In genomic region chr2:174336403-174337336, GRCh38 we compare ENCODE assay signal across 1 cellular context.
TF ChIP-seq lines count a peak whose summit lies in the region.

No MANE protein-coding gene starts in this region.

TF ChIP-seq in HepG2, 621 proteins besides CTCF, POLR2A, EP300 and RAD21 (continued from another document and continues in another):
- peak; percentile 61 for TF ChIP-seq PATZ1 (CRISPR knock-in tag; IDR thresholded peaks at IDR 0.05)
- TF ChIP-seq ZNF672 (CRISPR knock-in tag; IDR thresholded peaks at IDR 0.05): 0 out of 2 replicates have a peak, but pooled peaks have one; percentile 24
- TF ChIP-seq ZSCAN22 (CRISPR knock-in tag; IDR thresholded peaks at IDR 0.05): no peak
- no peak for TF ChIP-seq ZMAT5 (CRISPR knock-in tag; IDR thresholded peaks at IDR 0.05; ENCODE audit: borderline replicate concordance, low read depth)
- no peak for TF ChIP-seq ZSCAN21 (CRISPR knock-in tag; IDR thresholded peaks at IDR 0.05; ENCODE audit: borderline replicate concordance)
- no peak; the same call in 1 of the 2 replicates for TF ChIP-seq NR1H2 (CRISPR knock-in tag; IDR thresholded peaks at IDR 0.05; ENCODE audit: borderline replicate concordance, low read depth)
- TF ChIP-seq ZNF430 (CRISPR knock-in tag; IDR thresholded peaks at IDR 0.05): no peak
- TF ChIP-seq CCAR2 (optimal IDR thresholded peaks at IDR 0.05; ENCODE audit: low read depth, low read length): no peak
- no peak for TF ChIP-seq KDM4B (CRISPR knock-in tag; IDR thresholded peaks at IDR 0.05)
- TF ChIP-seq ZBTB7A (CRISPR knock-in tag; IDR thresholded peaks at IDR 0.05): 0 out of 2 replicates have a peak, but pooled peaks have one; percentile 59
- no peak for TF ChIP-seq LBX2 (CRISPR knock-in tag; IDR thresholded peaks at IDR 0.05; ENCODE audit: borderline replicate concordance)
- TF ChIP-seq ZNF264 (CRISPR knock-in tag; IDR thresholded peaks at IDR 0.05): no peak
- no peak for TF ChIP-seq ZNF720 (CRISPR knock-in tag; IDR thresholded peaks at IDR 0.05)
- TF ChIP-seq MEIS2 (CRISPR knock-in tag; IDR thresholded peaks at IDR 0.05): no peak
- TF ChIP-seq CAMTA2 (CRISPR knock-in tag; IDR thresholded peaks at IDR 0.05; ENCODE audit: borderline replicate concordance): no peak
- TF ChIP-seq THAP11 (CRISPR knock-in tag; IDR thresholded peaks at IDR 0.05): 0 out of 2 replicates have a peak, but pooled peaks have one; percentile 30
- no peak for TF ChIP-seq CBX2 (IDR thresholded peaks at IDR 0.05; ENCODE audit: low read depth, low read length)
- TF ChIP-seq CBX2 (CRISPR knock-in tag; IDR thresholded peaks at IDR 0.05; ENCODE audit: low read depth): no peak; the same call in 1 of the 2 replicates
- TF ChIP-seq ZNF225 (CRISPR knock-in tag; IDR thresholded peaks at IDR 0.05): peak; percentile 58; the same call in 1 of the 2 replicates
- no peak for TF ChIP-seq ZNF577 (CRISPR knock-in tag; IDR thresholded peaks at IDR 0.05; ENCODE audit: borderline replicate concordance, low read depth)
- TF ChIP-seq ZHX1 (CRISPR knock-in tag; IDR thresholded peaks at IDR 0.05; ENCODE audit: low read depth): no peak
- no peak for TF ChIP-seq IKZF1 (IDR thresholded peaks at IDR 0.05)
- no peak for TF ChIP-seq YEATS4 (CRISPR knock-in tag; IDR thresholded peaks at IDR 0.05; ENCODE audit: borderline replicate concordance)
- TF ChIP-seq SIX4 (CRISPR knock-in tag; IDR thresholded peaks at IDR 0.05): no peak
- no peak for TF ChIP-seq ZNF3 (CRISPR knock-in tag; IDR thresholded peaks at IDR 0.05)
- TF ChIP-seq ZNF629 (CRISPR knock-in tag; conservative IDR thresholded peaks at IDR 0.05): no peak
- no peak for TF ChIP-seq CENPX (CRISPR knock-in tag; IDR thresholded peaks at IDR 0.05)
- TF ChIP-seq ZNF776 (CRISPR knock-in tag; IDR thresholded peaks at IDR 0.05): peak; percentile 97
- peak; percentile 65; the same call in 1 of the 2 replicates for TF ChIP-seq ZNF558 (CRISPR knock-in tag; IDR thresholded peaks at IDR 0.05; ENCODE audit: borderline replicate concordance)
- no peak for TF ChIP-seq SMYD3 (CRISPR knock-in tag; IDR thresholded peaks at IDR 0.05)
- peak; percentile 83; the same call in 1 of the 2 replicates for TF ChIP-seq HNRNPL (IDR thresholded peaks at IDR 0.05; ENCODE audit: low read depth, low read length)
- TF ChIP-seq ZNF180 (CRISPR knock-in tag; IDR thresholded peaks at IDR 0.05; ENCODE audit: borderline replicate concordance, low read depth): no peak
- TF ChIP-seq FOXA3 (CRISPR knock-in tag; IDR thresholded peaks at IDR 0.05): no peak
- peak; percentile 71; the same call in 1 of the 2 replicates for TF ChIP-seq ZC3H13 (CRISPR knock-in tag; IDR thresholded peaks at IDR 0.05)
- no peak for TF ChIP-seq MEF2D (CRISPR knock-in tag; IDR thresholded peaks at IDR 0.05)
- TF ChIP-seq ISL2 (CRISPR knock-in tag; IDR thresholded peaks at IDR 0.05): no peak
- TF ChIP-seq CC2D1A (CRISPR knock-in tag; IDR thresholded peaks at IDR 0.05): no peak
- TF ChIP-seq JUND (CRISPR knock-in tag; IDR thresholded peaks at IDR 0.05): no peak
- no peak for TF ChIP-seq HHEX (CRISPR knock-in tag; IDR thresholded peaks at IDR 0.05)
- TF ChIP-seq TBX3 (IDR thresholded peaks at IDR 0.05; ENCODE audit: borderline replicate concordance): no peak
- peak; percentile 39; the same call in 1 of the 2 replicates for TF ChIP-seq TFDP1 (CRISPR knock-in tag; IDR thresholded peaks at IDR 0.05; ENCODE audit: borderline replicate concordance)
- no peak for TF ChIP-seq LRRFIP1 (CRISPR knock-in tag; conservative IDR thresholded peaks at IDR 0.05)
- TF ChIP-seq ZBTB14 (CRISPR knock-in tag; IDR thresholded peaks at IDR 0.05): no peak
- TF ChIP-seq NFE2 (CRISPR knock-in tag; IDR thresholded peaks at IDR 0.05): no peak
- TF ChIP-seq NPAS2 (CRISPR knock-in tag; IDR thresholded peaks at IDR 0.05; ENCODE audit: borderline replicate concordance): no peak
- no peak for TF ChIP-seq ARID5B (CRISPR knock-in tag; IDR thresholded peaks at IDR 0.05)
- no peak for TF ChIP-seq CEBPZ (IDR thresholded peaks at IDR 0.05; ENCODE audit: low read length)
- no peak for TF ChIP-seq MAFF (IDR thresholded peaks at IDR 0.05; ENCODE audit: low read depth, low read length)
- no peak for TF ChIP-seq HNF4A (CRISPR knock-in tag; IDR thresholded peaks at IDR 0.05)
